Comparison of ENCODE assay signal across 13 cellular contexts in the genomic region with DNA sequence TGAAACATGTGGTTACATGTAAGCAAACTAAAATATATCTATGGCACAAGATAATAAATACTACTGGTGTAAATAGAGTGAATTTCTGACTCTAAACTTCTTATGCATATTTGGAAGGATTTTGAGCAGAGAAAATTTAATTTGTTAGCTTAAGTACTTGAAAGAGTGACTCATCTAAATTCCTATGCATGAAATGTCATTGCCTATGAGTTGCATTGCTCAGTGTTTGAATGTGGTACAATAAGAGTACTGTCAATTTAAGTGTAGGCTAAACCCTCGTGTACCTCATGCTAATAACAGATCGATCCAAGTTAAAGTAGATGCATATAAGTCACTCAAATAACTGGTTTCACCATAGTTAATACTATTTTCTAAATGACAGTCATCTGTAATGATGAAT. TPM values are rescaled to one million over a fixed set of nuclear protein-coding genes. Genes with fewer than 3 reads are reported as not detected.
DNase-seq lines count a peak whose midpoint lies in the region; ATAC-seq and TF ChIP-seq lines count a peak whose summit lies in the region.
"Had no signal": no experiment of that assay in that cellular context is flagged by ENCODE, and none has a peak within 500 bp of the region (broad histone marks: within the 10 kb centered on the region; RNA-seq: fewer than 3 reads in every experiment).

No MANE protein-coding gene starts in this region.

- H3K4me1 Mint-ChIP-seq in stimulated activated memory B cell treated with anti-CD40 and anti-IgM and Interleukin-4, amounts not matched to agents 10 μg/mL and 1 μg/mL and 100 μg/mL, for 72 hours: no peaks in the 10 kb centered on the region

- H3K27me3 Mint-ChIP-seq in stimulated activated memory B cell treated with anti-CD40 and anti-IgM and Interleukin-4, amounts not matched to agents 10 μg/mL and 1 μg/mL and 100 μg/mL, for 72 hours: peaks cover 9% of the 10 kb centered on the region

- no peak overlapping the region for H3K9ac ChIP-seq in GM23248
- no peak overlapping the region for H3K9ac ChIP-seq in SK-N-SH

- H4K20me1 ChIP-seq in GM23248 (ENCODE audit: insufficient read depth) (no peaks in the 10 kb centered on the region), SK-N-SH (ENCODE audit: insufficient read depth) (no peaks in the 10 kb centered on the region)

- no peak overlapping the region for H3K4me3 Mint-ChIP-seq in stimulated activated memory B cell treated with anti-CD40 and anti-IgM and Interleukin-4, amounts not matched to agents 10 μg/mL and 1 μg/mL and 100 μg/mL, for 72 hours
- H3K4me3 Mint-ChIP-seq: activated CD8-positive, alpha-beta T cell treated with anti-CD3 and anti-CD28 coated beads, Interleukin-2, amount 10 ng/mL, durations not matched to agents 7 days and 5 days; natural killer cell treated with Interleukin-12 subunit alpha and Interleukin-12 subunit beta and Interleukin-15 and Interleukin-18, amount 100 ng/mL, for 72 hours had no signal

- POLR2A ChIA-PET in SK-N-SH (lab: Yijun Ruan, JAX): no interaction called here

- H3F3A ChIP-seq in GM23248 (ENCODE audit: insufficient read depth): peaks cover 8% of the 10 kb centered on the region; the same call in 1 of the 2 replicates
- H3F3A ChIP-seq in SK-N-SH (replicated peaks; ENCODE audit: insufficient read depth): no peaks in the 10 kb centered on the region

- TF ChIP-seq CTCF in SK-N-SH (IDR thresholded peaks at IDR 0.05) (no peak), fibroblast of pulmonary artery (IDR thresholded peaks at IDR 0.05; ENCODE audit: low read length, missing control alignments) (no peak)

- no peaks in the 10 kb centered on the region for H3K36me3 Mint-ChIP-seq in stimulated activated memory B cell treated with anti-CD40 and anti-IgM and Interleukin-4, amounts not matched to agents 10 μg/mL and 1 μg/mL and 100 μg/mL, for 72 hours
- H3K36me3 Mint-ChIP-seq: natural killer cell treated with Interleukin-12 subunit alpha and Interleukin-12 subunit beta and Interleukin-15 and Interleukin-18, amount 100 ng/mL, for 72 hours had no signal

- H3K27me3 ChIP-seq in GM23248 (replicated peaks; ENCODE audit: insufficient read depth) (no peaks in the 10 kb centered on the region), SK-N-SH (ENCODE audit: insufficient read depth) (no peaks in the 10 kb centered on the region)

- no peaks in the 10 kb centered on the region for H3K79me2 ChIP-seq in GM23248 (ENCODE audit: insufficient read depth)
- no peaks in the 10 kb centered on the region for H3K79me2 ChIP-seq in SK-N-SH (ENCODE audit: insufficient read depth)

- TF ChIP-seq POLR2A in GM18505 (IDR thresholded peaks at IDR 0.05; ENCODE audit: borderline replicate concordance, extremely low read depth, insufficient read depth, insufficient read length): no peak

- TF ChIP-seq RAD21 in SK-N-SH (IDR thresholded peaks at IDR 0.05; ENCODE audit: low read length): no peak

- in situ Hi-C loops in GM23248 (cut with MboI): no loop called here

- H3K36me3 ChIP-seq in GM23248 (ENCODE audit: low read depth): no peaks in the 10 kb centered on the region
- H3K36me3 ChIP-seq in SK-N-SH (replicated peaks in 1 of 2; ENCODE audit: control insufficient read depth in 1 of 2, insufficient read depth in 2 of 2, low read length in 1 of 2): no peaks in the 10 kb centered on the region
- H3K36me3 ChIP-seq: thoracic aorta had no signal

- no peak overlapping the region for H3K27ac Mint-ChIP-seq in stimulated activated memory B cell treated with anti-CD40 and anti-IgM and Interleukin-4, amounts not matched to agents 10 μg/mL and 1 μg/mL and 100 μg/mL, for 72 hours
- H3K27ac Mint-ChIP-seq: activated CD8-positive, alpha-beta T cell treated with anti-CD3 and anti-CD28 coated beads, Interleukin-2, amount 10 ng/mL, durations not matched to agents 7 days and 5 days; natural killer cell treated with Interleukin-12 subunit alpha and Interleukin-12 subunit beta and Interleukin-15 and Interleukin-18, amount 100 ng/mL, for 72 hours had no signal

- no peak for ATAC-seq in GM18505 (IDR thresholded peaks at IDR 0.05; ENCODE audit: unreplicated experiment)
- ATAC-seq in stimulated activated memory B cell treated with anti-CD40 and anti-IgM and Interleukin-4, amounts not matched to agents 10 μg/mL and 1 μg/mL and 100 μg/mL, for 72 hours: no peak
- ATAC-seq: activated CD8-positive, alpha-beta T cell treated with anti-CD3 and anti-CD28 coated beads, Interleukin-2, amount 10 ng/mL, durations not matched to agents 7 days and 5 days; natural killer cell treated with Interleukin-12 subunit alpha and Interleukin-12 subunit beta and Interleukin-15 and Interleukin-18, amount 100 ng/mL, for 72 hours; sciatic nerve had no signal

- no peak overlapping the region for H3K4me2 ChIP-seq in GM23248 (ENCODE audit: unreplicated experiment)
- H3K4me2 ChIP-seq in SK-N-SH: no peak overlapping the region

- no peaks in the 10 kb centered on the region for H3K9me3 Mint-ChIP-seq in stimulated activated memory B cell treated with anti-CD40 and anti-IgM and Interleukin-4, amounts not matched to agents 10 μg/mL and 1 μg/mL and 100 μg/mL, for 72 hours
- H3K9me3 Mint-ChIP-seq: natural killer cell treated with Interleukin-12 subunit alpha and Interleukin-12 subunit beta and Interleukin-15 and Interleukin-18, amount 100 ng/mL, for 72 hours had no signal

- TF ChIP-seq EP300 in SK-N-SH (IDR thresholded peaks at IDR 0.05; ENCODE audit: borderline replicate concordance in 1 of 2, low read depth in 1 of 2, low read length in 1 of 2): no peak

- WGBS in GM23248 (ENCODE audit: low coverage in 1 of 2, low lambda C conversion rate in 2 of 2, missing lambda C conversion rate in 2 of 2), 2 experiments: 48 to 52% methylated on average over 2 of the region's 2 CpGs
- WGBS in SK-N-SH (ENCODE audit: low lambda C conversion rate): 35% methylated on average over 2 of the region's 2 CpGs

- H3K4me1 ChIP-seq in GM23248 (ENCODE audit: insufficient read depth) (peaks cover 11% of the 10 kb centered on the region), SK-N-SH (ENCODE audit: control insufficient read depth in 1 of 2, insufficient read depth in 2 of 2, low read depth in 1 of 2, low read length in 1 of 2) (peaks cover 0 to 12% of the 10 kb centered on the region in 2 experiments; a peak in 1 of 4 replicates)

- H3K4me3 ChIP-seq in GM23248 (no peak overlapping the region), SK-N-SH (ENCODE audit: low read depth in 2 of 2, low read length in 1 of 2) (no peak overlapping the region), fibroblast of pulmonary artery (replicated peaks; ENCODE audit: low read depth, low read length) (no peak overlapping the region)
- H3K4me3 ChIP-seq: thoracic aorta had no signal

- DNase-seq in GM23248: peak; percentile 80
- no peak for DNase-seq in SK-N-SH
- peak; percentile 66 for DNase-seq in fibroblast of pulmonary artery (ENCODE audit: low read depth)
- DNase-seq in stromal cell of bone marrow (ENCODE audit: low read depth): peak; percentile 22
- DNase-seq in stimulated activated CD4-positive, alpha-beta T cell treated with anti-CD3 and anti-CD28 coated beads, Interleukin-4, amount 100 ng/mL, for 4 hours: no peak
- DNase-seq: activated CD8-positive, alpha-beta T cell treated with anti-CD3 and anti-CD28 coated beads, Interleukin-2, amount 10 ng/mL, durations not matched to agents 7 days and 5 days; NCI-H524 treated with DMSO at 0.1 percent for 48 hours had no signal

- H3K9me2 ChIP-seq in GM23248 (ENCODE audit: insufficient read depth) (no peaks in the 10 kb centered on the region), SK-N-SH (no peaks in the 10 kb centered on the region)

- H3K27ac ChIP-seq in GM23248 (no peak overlapping the region), SK-N-SH (ENCODE audit: low read depth in 2 of 2, low read length in 1 of 2) (no peak overlapping the region; a peak in 1 of 4 replicates)
- H3K27ac ChIP-seq: thoracic aorta had no signal

- H2AFZ ChIP-seq in GM23248 (no peak overlapping the region), SK-N-SH (ENCODE audit: low read depth) (no peak overlapping the region; the same call in 1 of the 2 replicates)

- CTCF ChIA-PET in SK-N-SH (lab: Yijun Ruan, JAX): no interaction called here

- H3K9me3 ChIP-seq in GM23248 (ENCODE audit: low read depth) (no peaks in the 10 kb centered on the region), SK-N-SH (no peaks in the 10 kb centered on the region)
- H3K9me3 ChIP-seq: thoracic aorta had no signal

TF ChIP-seq in SK-N-SH, 30 proteins besides CTCF, POLR2A, EP300 and RAD21:
- TF ChIP-seq JUND (IDR thresholded peaks at IDR 0.05): peak; percentile 9; the same call in 1 of the 2 replicates
- TF ChIP-seq TEAD4 (IDR thresholded peaks at IDR 0.05; ENCODE audit: borderline replicate concordance, insufficient read depth): no peak
- TF ChIP-seq FOSL2 (IDR thresholded peaks at IDR 0.05; ENCODE audit: borderline replicate concordance, low read depth): peak; percentile 8; the same call in 1 of the 2 replicates
TF ChIP-seq in SK-N-SH: peak in this region for 2.

RNA-seq across cellular contexts. Expression of gene CARD18, which starts 5.3 kb away (rescaled TPM):
- total RNA-seq in GM23248 (2014; rRNA removed; shearing (Covaris generic)): not detected in 2 replicates
- polyA plus RNA-seq in GM23248 (2016; fragmentation: Nextera tagmentation; extraction: Ambion mirVana) (not detected in 2 replicates), SK-N-SH (2012; rRNA removed) (not detected in 2 replicates)
- polyA plus RNA-seq in SK-N-SH (2012; cell fraction: cytosol; rRNA removed): not detected in 2 replicates
- polyA plus RNA-seq in SK-N-SH (2012; cell fraction: nucleus; rRNA removed): not detected in 2 replicates
- total RNA-seq: activated CD8-positive, alpha-beta T cell treated with anti-CD3 and anti-CD28 coated beads, Interleukin-2, amount 10 ng/mL, durations not matched to agents 7 days and 5 days; chondrocyte; natural killer cell treated with Interleukin-12 subunit alpha and Interleukin-12 subunit beta and Interleukin-15 and Interleukin-18, amount 100 ng/mL, for 72 hours; sciatic nerve; thoracic aorta had no signal

Comparison
In these comparisons a context has a peak if more than half of its experiments do, and no peak if none do; other contexts are left out.
1. DNase-seq: peak in GM23248 (single experiment), fibroblast of pulmonary artery (single experiment) and stromal cell of bone marrow (single experiment); none in SK-N-SH (single experiment) and stimulated activated CD4-positive, alpha-beta T cell treated with anti-CD3 and anti-CD28 coated beads, Interleukin-4, amount 100 ng/mL, for 4 hours (0 of 2).